In the genomic region with DNA sequence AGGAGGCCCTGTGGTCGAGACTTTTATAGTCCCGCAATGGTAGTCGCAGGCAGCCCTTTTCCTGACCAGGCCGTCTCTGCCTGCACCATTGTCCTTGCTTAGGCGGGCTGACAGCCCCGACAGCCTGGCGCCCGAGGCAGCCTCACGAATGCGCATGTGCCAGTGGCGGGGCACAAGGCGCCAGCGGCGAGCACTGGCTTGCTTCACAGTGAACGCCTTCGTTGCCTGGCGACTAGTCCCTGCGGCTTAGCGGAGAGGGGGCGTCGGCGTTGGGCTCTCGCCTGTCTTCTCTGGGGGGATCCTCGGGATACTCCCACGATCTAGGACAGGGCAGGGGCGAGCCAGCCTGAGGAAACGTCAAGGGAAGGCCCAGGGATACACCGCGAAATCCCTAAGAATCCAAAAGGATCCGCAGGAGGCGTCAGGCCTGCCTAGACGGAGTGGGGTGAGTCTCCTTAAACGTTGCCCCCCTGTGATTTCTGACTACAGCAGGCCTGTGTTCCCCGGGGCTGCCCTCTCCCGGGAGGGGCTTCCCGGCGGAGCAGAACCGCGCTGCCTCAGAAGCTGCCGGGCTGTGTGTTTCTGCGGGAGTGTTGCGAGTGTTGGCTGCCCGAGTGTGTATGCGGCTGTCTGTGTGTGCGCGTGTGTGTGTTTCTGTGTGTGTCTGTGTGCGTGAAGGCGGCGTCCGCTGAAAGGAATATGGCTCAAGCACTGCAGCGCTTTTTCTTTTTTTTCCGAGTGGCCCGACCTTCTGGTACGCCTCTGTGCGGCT, we compare ENCODE assay signal across 8 cellular contexts. TPM values are rescaled to one million over a fixed set of nuclear protein-coding genes. Genes with fewer than 3 reads are reported as not detected.
DNase-seq lines count a peak whose midpoint lies in the region; ATAC-seq and TF ChIP-seq lines count a peak whose summit lies in the region.

No MANE protein-coding gene starts in this region.

- H3K27me3 ChIP-seq in SU-DHL-6 (ENCODE audit: low read length) (no peaks in the 10 kb centered on the region), esophagus (ENCODE audit: control insufficient read depth in 1 of 2, insufficient read depth in 2 of 2, low read length in 2 of 2) (no peaks in the 10 kb centered on the region)

- H3K4me3 Mint-ChIP-seq in WTC11 = no peak overlapping the region

- H3K36me3 Mint-ChIP-seq in WTC11 = peaks cover 14% of the 10 kb centered on the region

- POLR2A ChIA-PET in WTC11 (lab: Charles Lee) = no interaction called here

- peak overlapping the region; percentile 14 for H2AFZ ChIP-seq in SU-DHL-6 (ENCODE audit: low read depth, low read length, severe bottlenecking)

- H3K79me2 ChIP-seq in SU-DHL-6 (ENCODE audit: insufficient read depth, low read length) = no peaks in the 10 kb centered on the region

- ATAC-seq in mucosa of descending colon (peak; percentile 41), GM21526 (IDR thresholded peaks at IDR 0.05; ENCODE audit: low FRiP score, unreplicated experiment) (no peak), HG02763 (IDR thresholded peaks at IDR 0.05; ENCODE audit: unreplicated experiment) (no peak), WTC11 (no peak; the same call in 1 of the 2 replicates)

- H3K27ac ChIP-seq in SU-DHL-6 (ENCODE audit: low read depth, low read length) (no peak overlapping the region), esophagus (ENCODE audit: low read depth in 2 of 2, low read length in 1 of 2) (peak overlapping the region; percentile 35 to 72)

- H3K9me2 ChIP-seq in SU-DHL-6 (replicated peaks; ENCODE audit: insufficient read depth, low read length) = no peaks in the 10 kb centered on the region

- CTCF ChIA-PET in WTC11 (lab: Charles Lee) = no interaction called here

- no peak overlapping the region for H3K9ac ChIP-seq in SU-DHL-6 (ENCODE audit: low read length)

- 9 to 11% methylated on average over 55 of the region's 55 CpGs for WGBS in esophagus, 2 donors

- no peaks in the 10 kb centered on the region for H4K20me1 ChIP-seq in SU-DHL-6 (ENCODE audit: low read depth, low read length)

- intact Hi-C loops in mucosa of descending colon (cut with DNase I, micrococcal nuclease) = no loop called here

- no peak overlapping the region for H3K27ac Mint-ChIP-seq in WTC11

- no peaks in the 10 kb centered on the region for H3F3A ChIP-seq in SU-DHL-6 (ENCODE audit: insufficient read depth)

- H3K4me2 ChIP-seq in SU-DHL-6 (ENCODE audit: low read depth, low read length, poor library complexity, severe bottlenecking) = no peak overlapping the region

- H3K36me3 ChIP-seq in SU-DHL-6 (ENCODE audit: low read length) (no peaks in the 10 kb centered on the region), esophagus (ENCODE audit: control insufficient read depth in 2 of 2, insufficient read depth in 2 of 2, low read length in 1 of 2) (no peaks in the 10 kb centered on the region), mucosa of descending colon (ENCODE audit: low read depth) (no peaks in the 10 kb centered on the region)

- H3K9me3 Mint-ChIP-seq in WTC11 = peaks cover 32% of the 10 kb centered on the region

- DNase-seq in COLO668 (lab: John Stamatoyannopoulos, UW; ENCODE audit: unreplicated experiment) (peak; percentile 68), mucosa of descending colon (peak in 2 of 3 donors; percentile 30 to 50), ureter (ENCODE audit: low spot score) (peak; percentile 79), WTC11 (ENCODE audit: low spot score) (no peak)

- H3K4me1 ChIP-seq in esophagus (ENCODE audit: control insufficient read depth in 2 of 2, insufficient read depth in 2 of 2, low read length in 1 of 2) (peaks cover 9% of the 10 kb centered on the region in 2 donors), mucosa of descending colon (ENCODE audit: low read depth) (no peaks in the 10 kb centered on the region)

- H3K4me3 ChIP-seq in SU-DHL-6 (ENCODE audit: insufficient read depth, low read length, poor library complexity, severe bottlenecking) (no peak overlapping the region), esophagus (ENCODE audit: low read depth in 1 of 2, low read length in 2 of 2) (peak overlapping the region; percentile 69 to 72), mucosa of descending colon (no peak overlapping the region)

- H3K9me3 ChIP-seq in SU-DHL-6 (ENCODE audit: insufficient read depth, low read length) (no peaks in the 10 kb centered on the region), esophagus (ENCODE audit: control insufficient read depth in 2 of 2, insufficient read depth in 1 of 2, low read depth in 1 of 2, low read length in 1 of 2) (peaks cover 5 to 11% of the 10 kb centered on the region in 2 donors), mucosa of descending colon (no peaks in the 10 kb centered on the region)

- peaks cover 42% of the 10 kb centered on the region for H3K27me3 Mint-ChIP-seq in WTC11 (ENCODE audit: low read depth)

- peaks cover 2% of the 10 kb centered on the region; the same call in 1 of the 2 replicates for H3K4me1 Mint-ChIP-seq in WTC11

- no peak for TF ChIP-seq CTCF in SU-DHL-6 (IDR thresholded peaks at IDR 0.05; ENCODE audit: insufficient read depth, low read length, poor library complexity, severe bottlenecking)
- TF ChIP-seq CTCF in mucosa of descending colon (IDR thresholded peaks at IDR 0.05) = no peak
- TF ChIP-seq CTCF in WTC11 (IDR thresholded peaks at IDR 0.05) = no peak

TF ChIP-seq in WTC11, 78 proteins besides CTCF, POLR2A, EP300 and RAD21:
- TF ChIP-seq SOX15 (CRISPR knock-in tag; IDR thresholded peaks at IDR 0.05) = no peak
- TF ChIP-seq ZNF423 (CRISPR knock-in tag; IDR thresholded peaks at IDR 0.05) = no peak
- no peak for TF ChIP-seq GABPB1 (CRISPR knock-in tag; IDR thresholded peaks at IDR 0.05)
- no peak for TF ChIP-seq ZNF138 (CRISPR knock-in tag; conservative IDR thresholded peaks at IDR 0.05)
- no peak for TF ChIP-seq TEAD1 (CRISPR knock-in tag; IDR thresholded peaks at IDR 0.05)
- TF ChIP-seq, protein P1, sequence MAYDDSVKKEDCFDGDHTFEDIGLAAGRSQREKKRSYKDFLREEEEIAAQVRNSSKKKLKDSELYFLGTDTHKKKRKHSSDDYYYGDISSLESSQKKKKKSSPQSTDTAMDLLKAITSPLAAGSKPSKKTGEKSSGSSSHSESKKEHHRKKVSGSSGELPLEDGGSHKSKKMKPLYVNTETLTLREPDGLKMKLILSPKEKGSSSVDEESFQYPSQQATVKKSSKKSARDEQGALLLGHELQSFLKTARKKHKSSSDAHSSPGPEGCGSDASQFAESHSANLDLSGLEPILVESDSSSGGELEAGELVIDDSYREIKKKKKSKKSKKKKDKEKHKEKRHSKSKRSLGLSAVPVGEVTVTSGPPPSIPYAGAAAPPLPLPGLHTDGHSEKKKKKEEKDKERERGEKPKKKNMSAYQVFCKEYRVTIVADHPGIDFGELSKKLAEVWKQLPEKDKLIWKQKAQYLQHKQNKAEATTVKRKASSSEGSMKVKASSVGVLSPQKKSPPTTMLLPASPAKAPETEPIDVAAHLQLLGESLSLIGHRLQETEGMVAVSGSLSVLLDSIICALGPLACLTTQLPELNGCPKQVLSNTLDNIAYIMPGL (CRISPR knock-in tag; IDR thresholded peaks at IDR 0.05) = no peak
- no peak for TF ChIP-seq TCF7 (CRISPR knock-in tag; IDR thresholded peaks at IDR 0.05; ENCODE audit: low read depth)
- TF ChIP-seq FOXP1 (CRISPR knock-in tag; IDR thresholded peaks at IDR 0.05; ENCODE audit: borderline replicate concordance) = no peak
- no peak for TF ChIP-seq ZNF263 (CRISPR knock-in tag; IDR thresholded peaks at IDR 0.05; ENCODE audit: low read depth)
- TF ChIP-seq, protein P2, sequence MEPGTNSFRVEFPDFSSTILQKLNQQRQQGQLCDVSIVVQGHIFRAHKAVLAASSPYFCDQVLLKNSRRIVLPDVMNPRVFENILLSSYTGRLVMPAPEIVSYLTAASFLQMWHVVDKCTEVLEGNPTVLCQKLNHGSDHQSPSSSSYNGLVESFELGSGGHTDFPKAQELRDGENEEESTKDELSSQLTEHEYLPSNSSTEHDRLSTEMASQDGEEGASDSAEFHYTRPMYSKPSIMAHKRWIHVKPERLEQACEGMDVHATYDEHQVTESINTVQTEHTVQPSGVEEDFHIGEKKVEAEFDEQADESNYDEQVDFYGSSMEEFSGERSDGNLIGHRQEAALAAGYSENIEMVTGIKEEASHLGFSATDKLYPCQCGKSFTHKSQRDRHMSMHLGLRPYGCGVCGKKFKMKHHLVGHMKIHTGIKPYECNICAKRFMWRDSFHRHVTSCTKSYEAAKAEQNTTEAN (CRISPR knock-in tag; IDR thresholded peaks at IDR 0.05) = no peak
TF ChIP-seq in WTC11: peak in this region for 0.

RNA-seq across cellular contexts. Expression of a gene that starts 20.5 kb away (rescaled TPM):
- polyA plus RNA-seq in esophagus = 10 to 100 TPM in 1 of 2 donors, 1 to 10 TPM in 1; 5.8 to 24.5 TPM
- total RNA-seq in mucosa of descending colon (1 to 10 TPM; 6.5 to 7.6 (median 6.9) TPM), ureter (11.6 TPM), WTC11 (2021) (11.3 to 12.8 TPM (median 12.1 TPM) in 3 replicates)

Comparison
In these comparisons a context has a peak if more than half of its experiments do, and no peak if none do; other contexts are left out.
1. H3K4me3 ChIP-seq: peak in esophagus (2 of 2); none in SU-DHL-6 (single experiment) and mucosa of descending colon (single experiment).